ENCODE assay signal across 9 cellular contexts in the genomic region with DNA sequence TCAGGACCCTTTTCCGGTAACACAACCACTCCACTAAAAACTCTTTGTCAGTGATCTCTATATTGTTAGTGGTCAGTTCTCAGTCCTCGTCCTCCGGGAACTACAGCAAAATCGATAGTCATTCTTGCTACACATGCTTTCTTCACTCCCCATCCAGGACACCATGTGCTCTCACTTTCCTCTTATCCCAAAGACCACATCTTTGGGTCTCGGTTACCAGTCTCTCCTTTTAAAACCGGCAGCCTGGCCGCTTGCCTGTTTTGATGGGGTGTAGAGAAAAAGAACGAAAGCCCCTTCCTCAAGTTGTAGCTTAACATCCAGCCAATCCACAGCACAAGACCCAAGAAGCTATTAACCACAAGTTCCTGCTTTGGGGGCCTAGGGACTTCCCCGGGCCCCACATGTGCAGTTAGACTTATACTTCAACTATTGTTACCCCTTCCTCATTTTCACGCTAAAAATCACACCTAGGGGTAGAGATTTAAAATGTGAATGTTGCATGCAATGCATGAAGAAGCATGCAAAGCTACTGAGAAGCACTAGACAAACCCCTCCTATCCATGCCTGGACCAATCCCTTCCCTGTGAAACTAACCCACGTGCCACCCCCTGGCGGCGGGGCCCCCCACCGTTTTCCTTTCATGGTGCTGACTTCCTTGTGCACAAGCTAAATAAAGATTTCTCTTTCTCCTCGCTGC. TPM values are rescaled to one million over a fixed set of nuclear protein-coding genes. Genes with fewer than 3 reads are reported as not detected.
DNase-seq lines count a peak whose midpoint lies in the region; ATAC-seq and TF ChIP-seq lines count a peak whose summit lies in the region.
"Had no signal": no experiment of that assay in that cellular context is flagged by ENCODE, and none has a peak within 500 bp of the region (broad histone marks: within the 10 kb centered on the region; RNA-seq: fewer than 3 reads in every experiment).

No MANE protein-coding gene starts in this region.

- TF ChIP-seq EP300 in Ishikawa (IDR thresholded peaks at IDR 0.05; ENCODE audit: borderline replicate concordance): no peak

- H3K36me3 Mint-ChIP-seq in glutamatergic neuron (ENCODE audit: unreplicated experiment): peaks cover 12% of the 10 kb centered on the region

- H3K27ac ChIP-seq in esophagus squamous epithelium (peak overlapping the region in 2 of 4 donors; percentile 98 to 99), heart left ventricle (peak overlapping the region in 2 of 12 donors; percentile 95)

- TF ChIP-seq CTCF in glutamatergic neuron (IDR thresholded peaks at IDR 0.05; ENCODE audit: partially characterized antibody, unreplicated experiment): no peak
- TF ChIP-seq CTCF in esophagus squamous epithelium (IDR thresholded peaks at IDR 0.05): no peak
- TF ChIP-seq CTCF in heart left ventricle (IDR thresholded peaks at IDR 0.05): no peak

- H3K4me3 Mint-ChIP-seq in glutamatergic neuron (ENCODE audit: unreplicated experiment): peak overlapping the region; percentile 89

- H3K4me3 ChIP-seq in esophagus squamous epithelium (peak overlapping the region in 2 of 4 donors; percentile 94 to 99), heart left ventricle (peak overlapping the region in 6 of 12 donors; percentile 67 to 98 (median 91))

- TF ChIP-seq POLR2A in esophagus squamous epithelium (IDR thresholded peaks at IDR 0.05) (no peak), heart left ventricle (IDR thresholded peaks at IDR 0.05) (no peak)

- H3K36me3 ChIP-seq in esophagus squamous epithelium (peaks cover 0 to 3% (median 0%) of the 10 kb centered on the region in 3 donors), heart left ventricle (peaks cover 0 to 8% (median 0%) of the 10 kb centered on the region in 9 donors)

- H3K4me1 ChIP-seq in esophagus squamous epithelium (peaks cover 33 to 46% (median 38%) of the 10 kb centered on the region in 3 donors), heart left ventricle (peaks cover 0 to 39% (median 27%) of the 10 kb centered on the region in 12 donors)

- ATAC-seq in HG03457 (IDR thresholded peaks at IDR 0.05; ENCODE audit: unreplicated experiment) (no peak), heart left ventricle (no peak)

- DNase-seq in activated CD4-positive, alpha-beta T cell treated with anti-CD3 and anti-CD28 coated beads, Interleukin-2, amount 50 U/mL, for 48 hours: peak; percentile 48 to 56
- DNase-seq in glutamatergic neuron (no peak), esophagus squamous epithelium (lab: John Stamatoyannopoulos, UW) (no peak), T-helper 9 cell (no peak), heart left ventricle (no peak)
- DNase-seq in stimulated activated naive CD4-positive, alpha-beta T cell (lab: John Stamatoyannopoulos, UW): peak in 5 of 6 experiments; percentile 22 to 73 (median 34)
- DNase-seq: NCI-H2081 had no signal

- peaks cover 5% of the 10 kb centered on the region for H3K27me3 Mint-ChIP-seq in glutamatergic neuron (ENCODE audit: unreplicated experiment)

- intact Hi-C loops in esophagus squamous epithelium (cut with DNase I) (no loop called here), heart left ventricle (cut with DNase I) (loop anchor here in 2 of 10 donors (2.0 to 10.0 kb wide), 2 partner anchors 26 to 74 kb away; a partner anchor contains a TSS)

- TF ChIP-seq RAD21 in Ishikawa (IDR thresholded peaks at IDR 0.05; ENCODE audit: low read depth): no peak

- peaks cover 9% of the 10 kb centered on the region for H3K4me1 Mint-ChIP-seq in glutamatergic neuron (ENCODE audit: low read depth, unreplicated experiment)

- H3K27me3 ChIP-seq in esophagus squamous epithelium (no peaks in the 10 kb centered on the region), heart left ventricle (no peaks in the 10 kb centered on the region)

- H3K9me3 Mint-ChIP-seq in glutamatergic neuron (ENCODE audit: unreplicated experiment): peaks cover 17% of the 10 kb centered on the region

- peaks cover 0 to 11% (median 4%) of the 10 kb centered on the region in 3 donors for H3K9me3 ChIP-seq in esophagus squamous epithelium
- H3K9me3 ChIP-seq in heart left ventricle: peaks cover 0 to 12% (median 4%) of the 10 kb centered on the region in 12 donors

- peak overlapping the region; percentile 79 for H3K27ac Mint-ChIP-seq in glutamatergic neuron (ENCODE audit: unreplicated experiment)

- 70 to 75% methylated on average over 15 of the region's 15 CpGs for WGBS in esophagus squamous epithelium, 2 donors
- WGBS in heart left ventricle, 4 donors: 83 to 88% (median 86%) methylated on average over 15 of the region's 15 CpGs

TF ChIP-seq in Ishikawa, 13 proteins besides CTCF, POLR2A, EP300 and RAD21:
- TF ChIP-seq, protein P1, sequence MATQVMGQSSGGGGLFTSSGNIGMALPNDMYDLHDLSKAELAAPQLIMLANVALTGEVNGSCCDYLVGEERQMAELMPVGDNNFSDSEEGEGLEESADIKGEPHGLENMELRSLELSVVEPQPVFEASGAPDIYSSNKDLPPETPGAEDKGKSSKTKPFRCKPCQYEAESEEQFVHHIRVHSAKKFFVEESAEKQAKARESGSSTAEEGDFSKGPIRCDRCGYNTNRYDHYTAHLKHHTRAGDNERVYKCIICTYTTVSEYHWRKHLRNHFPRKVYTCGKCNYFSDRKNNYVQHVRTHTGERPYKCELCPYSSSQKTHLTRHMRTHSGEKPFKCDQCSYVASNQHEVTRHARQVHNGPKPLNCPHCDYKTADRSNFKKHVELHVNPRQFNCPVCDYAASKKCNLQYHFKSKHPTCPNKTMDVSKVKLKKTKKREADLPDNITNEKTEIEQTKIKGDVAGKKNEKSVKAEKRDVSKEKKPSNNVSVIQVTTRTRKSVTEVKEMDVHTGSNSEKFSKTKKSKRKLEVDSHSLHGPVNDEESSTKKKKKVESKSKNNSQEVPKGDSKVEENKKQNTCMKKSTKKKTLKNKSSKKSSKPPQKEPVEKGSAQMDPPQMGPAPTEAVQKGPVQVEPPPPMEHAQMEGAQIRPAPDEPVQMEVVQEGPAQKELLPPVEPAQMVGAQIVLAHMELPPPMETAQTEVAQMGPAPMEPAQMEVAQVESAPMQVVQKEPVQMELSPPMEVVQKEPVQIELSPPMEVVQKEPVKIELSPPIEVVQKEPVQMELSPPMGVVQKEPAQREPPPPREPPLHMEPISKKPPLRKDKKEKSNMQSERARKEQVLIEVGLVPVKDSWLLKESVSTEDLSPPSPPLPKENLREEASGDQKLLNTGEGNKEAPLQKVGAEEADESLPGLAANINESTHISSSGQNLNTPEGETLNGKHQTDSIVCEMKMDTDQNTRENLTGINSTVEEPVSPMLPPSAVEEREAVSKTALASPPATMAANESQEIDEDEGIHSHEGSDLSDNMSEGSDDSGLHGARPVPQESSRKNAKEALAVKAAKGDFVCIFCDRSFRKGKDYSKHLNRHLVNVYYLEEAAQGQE (IDR thresholded peaks at IDR 0.05; ENCODE audit: low read depth): no peak
- TF ChIP-seq, protein P2, sequence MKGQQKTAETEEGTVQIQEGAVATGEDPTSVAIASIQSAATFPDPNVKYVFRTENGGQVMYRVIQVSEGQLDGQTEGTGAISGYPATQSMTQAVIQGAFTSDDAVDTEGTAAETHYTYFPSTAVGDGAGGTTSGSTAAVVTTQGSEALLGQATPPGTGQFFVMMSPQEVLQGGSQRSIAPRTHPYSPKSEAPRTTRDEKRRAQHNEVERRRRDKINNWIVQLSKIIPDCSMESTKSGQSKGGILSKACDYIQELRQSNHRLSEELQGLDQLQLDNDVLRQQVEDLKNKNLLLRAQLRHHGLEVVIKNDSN (IDR thresholded peaks at IDR 0.05): 0 out of 2 replicates have a peak, but pooled peaks have one; percentile 33

RNA-seq across cellular contexts. Expression of a gene that starts 1.5 kb away (rescaled TPM):
- total RNA-seq in glutamatergic neuron (ENCODE audit: unreplicated experiment): 67.5 TPM
- 100 to 1,000 TPM in 1 of 4 donors, 10 to 100 TPM in 3; 53.0 to 106 (median 63.6) TPM for total RNA-seq in esophagus squamous epithelium
- total RNA-seq in heart left ventricle: 10 to 100 TPM; 36.9 to 57.2 (median 44.9) TPM
- 10 to 100 TPM; 27.4 to 49.6 TPM for polyA plus RNA-seq in heart left ventricle

Comparison
In these comparisons a context has a peak if more than half of its experiments do, and no peak if none do; other contexts are left out.
1. DNase-seq: peak in activated CD4-positive, alpha-beta T cell treated with anti-CD3 and anti-CD28 coated beads, Interleukin-2, amount 50 U/mL, for 48 hours (2 of 2) and stimulated activated naive CD4-positive, alpha-beta T cell (5 of 6); none in glutamatergic neuron (single experiment), esophagus squamous epithelium (single experiment), T-helper 9 cell (single experiment) and heart left ventricle (0 of 5).